Comparison of ENCODE assay signal across 8 cellular contexts in the genomic region with DNA sequence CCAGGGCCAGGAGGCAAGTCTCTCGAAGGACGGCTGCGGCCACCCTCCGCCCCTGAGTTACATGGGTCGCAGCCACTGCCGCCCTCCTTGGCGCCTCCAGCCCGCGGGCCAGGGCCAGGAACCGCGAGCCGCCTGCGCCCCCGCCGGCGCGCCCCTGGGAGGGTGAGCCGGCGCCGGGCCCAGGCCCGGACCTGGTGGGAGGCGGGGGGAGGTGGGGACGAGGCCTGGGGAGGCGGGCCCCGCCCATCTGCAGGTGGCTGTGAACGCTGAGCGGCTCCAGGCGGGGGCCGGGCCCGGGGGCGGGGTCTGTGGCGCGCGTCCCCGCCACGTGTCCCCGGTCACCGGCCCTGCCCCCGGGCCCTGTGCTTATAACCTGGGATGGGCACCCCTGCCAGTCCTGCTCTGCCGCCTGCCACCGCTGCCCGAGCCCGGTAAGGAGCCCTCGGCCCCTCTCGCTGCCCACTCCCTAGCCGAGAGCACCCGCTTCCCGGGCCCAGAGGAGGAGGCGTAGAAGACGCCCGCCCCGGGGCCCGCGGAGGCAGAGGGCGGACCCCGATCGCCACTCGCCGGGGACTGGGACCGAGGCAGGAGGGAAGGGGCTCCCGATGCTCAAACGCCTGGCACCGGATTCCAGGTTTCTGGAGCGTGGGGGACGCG. TPM values are rescaled to one million over a fixed set of nuclear protein-coding genes. Genes with fewer than 3 reads are reported as not detected.
DNase-seq lines count a peak whose midpoint lies in the region; ATAC-seq, FAIRE-seq and TF ChIP-seq lines count a peak whose summit lies in the region.

TSS of gene ASS1 (plus strand) at position 397 of the 657 bp plus-strand sequence. CDS start 7,268 bp downstream, outside the sequence.

- no TSS peak for BruUV-seq in endothelial cell of umbilical vein (replicated peaks; lab: Mats Ljungman, UMichigan)

- peak within 1 kb of the TSS; percentile 70 for H3K4me2 ChIP-seq in endothelial cell of umbilical vein (ENCODE audit: insufficient read depth, low read length)

- peak within 1 kb of the TSS; percentile 83 for H3K4me3 ChIP-seq in NB4 (ENCODE audit: low read depth, low read length)
- H3K4me3 ChIP-seq in endothelial cell of umbilical vein (replicated peaks in 1 of 3; ENCODE audit: insufficient read depth in 1 of 3, low read depth in 1 of 3, low read length in 3 of 3): peak within 1 kb of the TSS; percentile 8 to 47 (median 26)
- H3K4me3 ChIP-seq in mucosa of stomach (ENCODE audit: low read length): peak within 1 kb of the TSS; percentile 25

- H3K36me3 ChIP-seq in endothelial cell of umbilical vein (ENCODE audit: control insufficient read depth in 2 of 2, extremely low read depth in 1 of 2, insufficient read depth in 2 of 2, low read length in 2 of 2) (no peaks in the 10 kb centered on the region), mucosa of stomach (ENCODE audit: control insufficient read depth, insufficient read depth, low read length) (no peaks in the 10 kb centered on the region)

- H2AFZ ChIP-seq in endothelial cell of umbilical vein (ENCODE audit: low read depth, low read length): peak within 1 kb of the TSS; percentile 27

- FAIRE-seq in endothelial cell of umbilical vein (lab: Jason Lieb, UNC): no peak

- H3K9me3 ChIP-seq in endothelial cell of umbilical vein (replicated peaks; ENCODE audit: control insufficient read depth, insufficient read depth, low read length): no peaks in the 10 kb centered on the region
- no peaks in the 10 kb centered on the region for H3K9me3 ChIP-seq in mucosa of stomach (ENCODE audit: control insufficient read depth, low read length)

- TF ChIP-seq POLR2A in NB4 (IDR thresholded peaks at IDR 0.05; ENCODE audit: extremely low read depth, insufficient read length): peak; percentile 49
- no peak for TF ChIP-seq POLR2A in endothelial cell of umbilical vein (IDR thresholded peaks at IDR 0.05; ENCODE audit: low read depth, low read length)

- no peak within 1 kb of the TSS for H3K27ac ChIP-seq in endothelial cell of umbilical vein (ENCODE audit: insufficient read depth, low read depth, low read length)

- no peak for ATAC-seq in HG03108 (IDR thresholded peaks at IDR 0.05; ENCODE audit: unreplicated experiment)

- POLR2A ChIA-PET in endothelial cell of umbilical vein (lab: Charles Lee): interaction anchor here (1.0 kb wide), 1 partner anchor 9 kb away, joined by 3 read pairs; no protein-coding TSS in a partner anchor

- DNase-seq in D341Med (ENCODE audit: low spot score) (peak; percentile 91), NB4 (ENCODE audit: low read depth) (peak; percentile 89), endothelial cell of umbilical vein (ENCODE audit: low read depth, low spot score) (no peak), COLO829 (ENCODE audit: low spot score) (no peak)
- peak; percentile 46 to 59 for DNase-seq in activated CD4-positive, alpha-beta T cell treated with anti-CD3 and anti-CD28 coated beads, Interleukin-2, amount 50 U/mL, for 48 hours
- peak; percentile 46 for DNase-seq in stimulated activated naive CD4-positive, alpha-beta T cell treated with Interleukin-2 at 50 U/mL for 16 hours (lab: John Stamatoyannopoulos, UW)

- TF ChIP-seq CTCF in NB4 (IDR thresholded peaks at IDR 0.05; ENCODE audit: low read depth, low read length): no peak
- TF ChIP-seq CTCF in endothelial cell of umbilical vein (IDR thresholded peaks at IDR 0.05; ENCODE audit: extremely low read depth in 1 of 2, insufficient read depth in 1 of 2, low read depth in 1 of 2, low read length in 2 of 2): no peak

- H3K9me1 ChIP-seq in endothelial cell of umbilical vein (replicated peaks; ENCODE audit: control insufficient read depth, extremely low read depth, insufficient read depth, low read length): no peaks in the 10 kb centered on the region

- H4K20me1 ChIP-seq in endothelial cell of umbilical vein (replicated peaks; ENCODE audit: control insufficient read depth, extremely low read depth, insufficient read depth, low read length): no peaks in the 10 kb centered on the region

- H3K4me1 ChIP-seq in endothelial cell of umbilical vein (ENCODE audit: control insufficient read depth, extremely low read depth, insufficient read depth, low read length): peaks cover 7% of the 10 kb centered on the region
- H3K4me1 ChIP-seq in mucosa of stomach (ENCODE audit: control insufficient read depth, insufficient read depth, low read length): peaks cover 30% of the 10 kb centered on the region

- CTCF ChIA-PET in endothelial cell of umbilical vein (lab: Charles Lee): interaction anchor here (1.0 kb wide), 1 partner anchor 9 kb away, joined by 4 read pairs; no protein-coding TSS in a partner anchor

- H3K9ac ChIP-seq in endothelial cell of umbilical vein (replicated peaks; ENCODE audit: extremely low read depth, insufficient read depth, low read length) (peak within 1 kb of the TSS; percentile 0), mucosa of stomach (ENCODE audit: low read length) (peak within 1 kb of the TSS; percentile 75)

- intact Hi-C loops in endothelial cell of umbilical vein (cut with micrococcal nuclease): no loop called here

- H3K79me2 ChIP-seq in endothelial cell of umbilical vein (ENCODE audit: control insufficient read depth, insufficient read depth, low read length): no peaks in the 10 kb centered on the region

- dilution Hi-C loops in endothelial cell of umbilical vein (cut with MboI; ENCODE audit: extremely low pct_ligation_motif_present, low sequenced_read_pairs): no loop called here

- H3K27me3 ChIP-seq in endothelial cell of umbilical vein (ENCODE audit: control insufficient read depth in 2 of 2, insufficient read depth in 2 of 2, low read length in 2 of 2) (peaks cover 0 to 6% of the 10 kb centered on the region in 2 experiments), mucosa of stomach (ENCODE audit: control insufficient read depth, insufficient read depth, low read length) (peaks cover 12% of the 10 kb centered on the region)

TF ChIP-seq in endothelial cell of umbilical vein, 7 proteins besides CTCF, POLR2A, EP300 and RAD21:
- TF ChIP-seq MYC (IDR thresholded peaks at IDR 0.05; ENCODE audit: low read depth, low read length) (no peak), FOS (IDR thresholded peaks at IDR 0.05; ENCODE audit: borderline replicate concordance, insufficient read depth, low read length) (no peak), POLR2AphosphoS5 (IDR thresholded peaks at IDR 0.05; ENCODE audit: insufficient read depth, low read depth, low read length) (no peak), GATA2 (IDR thresholded peaks at IDR 0.05; ENCODE audit: insufficient read depth, insufficient read length, low read depth, low read length) (no peak), EZH2 (IDR thresholded peaks at IDR 0.05; ENCODE audit: borderline replicate concordance, low read depth, low read length, severe bottlenecking) (no peak), JUN (IDR thresholded peaks at IDR 0.05; ENCODE audit: borderline replicate concordance, insufficient read depth, insufficient read length, low read depth) (no peak)
- TF ChIP-seq, protein P1, sequence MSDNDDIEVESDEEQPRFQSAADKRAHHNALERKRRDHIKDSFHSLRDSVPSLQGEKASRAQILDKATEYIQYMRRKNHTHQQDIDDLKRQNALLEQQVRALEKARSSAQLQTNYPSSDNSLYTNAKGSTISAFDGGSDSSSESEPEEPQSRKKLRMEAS (IDR thresholded peaks at IDR 0.05; ENCODE audit: insufficient read depth, insufficient read length): no peak

RNA-seq across cellular contexts. Expression of gene ASS1, which starts in this region (rescaled TPM):
- 2.0 and 3.6 TPM in 2 replicates for total RNA-seq in endothelial cell of umbilical vein
- 12.4 and 14.9 TPM in 2 replicates for polyA plus RNA-seq in endothelial cell of umbilical vein
- 10.9 and 11.1 TPM in 2 replicates for polyA plus RNA-seq in endothelial cell of umbilical vein (2011; cell fraction: cytosol; rRNA removed)
- 2.8 and 6.7 TPM in 2 replicates for polyA plus RNA-seq in endothelial cell of umbilical vein (2011; cell fraction: nucleus; rRNA removed)
- 3.7 and 7.1 TPM in 2 replicates for polyA plus RNA-seq in endothelial cell of umbilical vein (2012)
- polyA minus RNA-seq in endothelial cell of umbilical vein: 7.9 and 12.0 TPM in 2 replicates
- polyA minus RNA-seq in endothelial cell of umbilical vein (2011; cell fraction: cytosol; rRNA and poly(A)+ RNA removed): 628 TPM
- polyA minus RNA-seq in endothelial cell of umbilical vein (2011; cell fraction: nucleus; rRNA and poly(A)+ RNA removed): 3.6 and 5.3 TPM in 2 replicates

Comparison
In these comparisons a context has a peak if more than half of its experiments do, and no peak if none do; other contexts are left out.
1. DNase-seq: peak in D341Med (single experiment), NB4 (single experiment), activated CD4-positive, alpha-beta T cell treated with anti-CD3 and anti-CD28 coated beads, Interleukin-2, amount 50 U/mL, for 48 hours (2 of 2) and stimulated activated naive CD4-positive, alpha-beta T cell treated with Interleukin-2 at 50 U/mL for 16 hours (single experiment); none in endothelial cell of umbilical vein (single experiment) and COLO829 (single experiment).
2. H3K4me3 ChIP-seq: peak in every context shown above with its lines; median percentile 83 in NB4; 26 in endothelial cell of umbilical vein; 25 in mucosa of stomach.